ENCODE assay signal across 8 cellular contexts in the genomic region with DNA sequence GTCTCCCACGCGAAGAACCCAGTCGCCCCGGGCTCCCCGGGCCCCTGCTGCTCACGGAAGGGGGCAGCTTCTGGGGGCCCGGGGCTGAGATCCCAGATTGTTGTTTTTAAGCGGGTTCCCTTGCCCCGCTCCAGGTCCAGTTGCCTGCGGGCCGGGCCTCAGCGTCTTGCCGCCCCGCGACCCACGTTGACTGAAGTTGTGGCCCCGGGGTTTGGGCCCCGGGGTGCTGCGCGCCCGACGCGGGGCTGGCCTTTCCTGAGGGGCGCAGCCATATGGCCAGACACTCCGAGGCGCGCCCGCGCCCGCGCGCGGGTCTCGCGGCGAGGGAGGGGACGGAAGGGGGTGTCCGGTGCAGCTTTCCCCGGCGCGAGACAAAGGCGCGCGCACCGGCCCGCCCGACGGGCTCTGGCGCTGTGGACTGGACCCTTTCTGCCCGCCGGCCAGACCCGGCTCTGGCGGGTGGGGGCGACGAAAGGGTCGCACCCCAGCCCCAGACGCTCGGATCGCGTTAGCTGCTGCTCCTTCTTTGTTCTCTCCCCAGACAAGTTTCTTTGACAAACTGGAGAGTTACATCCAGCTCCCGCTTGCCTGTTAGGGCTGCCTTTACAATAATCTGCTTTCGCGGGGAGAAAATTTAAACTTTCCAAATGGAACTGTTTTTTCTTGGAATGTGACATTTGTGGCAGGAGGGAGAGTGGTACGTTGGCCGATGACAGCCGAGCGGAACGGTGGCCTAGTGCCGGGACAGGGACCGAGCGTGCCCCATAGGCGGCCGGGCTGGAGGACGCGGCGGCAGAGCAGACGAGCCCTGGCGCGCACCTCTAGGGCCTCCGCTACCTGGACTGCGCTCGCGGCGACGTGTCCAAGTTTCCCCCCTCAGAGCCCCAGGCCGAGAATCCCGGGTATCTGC. TPM values are rescaled to one million over a fixed set of nuclear protein-coding genes. Genes with fewer than 3 reads are reported as not detected.
DNase-seq lines count a peak whose midpoint lies in the region; FAIRE-seq and TF ChIP-seq lines count a peak whose summit lies in the region.

No MANE protein-coding gene starts in this region.

- H3K4me1 ChIP-seq in parathyroid adenoma = peaks cover 2% of the 10 kb centered on the region

- peak overlapping the region; percentile 75 for H2AFZ ChIP-seq in parathyroid adenoma

- no peaks in the 10 kb centered on the region for H3K36me3 ChIP-seq in parathyroid adenoma (ENCODE audit: control insufficient read depth, insufficient read depth, low read length)

- no peaks in the 10 kb centered on the region for H3K9me3 ChIP-seq in parathyroid adenoma (ENCODE audit: control insufficient read depth, low read length)

- H3K27me3 ChIP-seq in HL-60 (ENCODE audit: insufficient read depth, poor library complexity, severe bottlenecking) (peaks cover 55% of the 10 kb centered on the region), parathyroid adenoma (ENCODE audit: control insufficient read depth, insufficient read depth, low read length) (no peaks in the 10 kb centered on the region)

- peaks cover 13% of the 10 kb centered on the region for H3K79me2 ChIP-seq in parathyroid adenoma

- no peak for FAIRE-seq in GM12892 (lab: Jason Lieb, UNC)

- no peak overlapping the region for H3K27ac ChIP-seq in HL-60 (replicated peaks)
- peak overlapping the region; percentile 75 for H3K27ac ChIP-seq in parathyroid adenoma

- intact Hi-C loops in cardiac septum (cut with DNase I) = loop anchor here (10.0 kb wide), 2 partner anchors 144 to 296 kb away; partner anchors contain the start of gene SRSF8

- peak overlapping the region; percentile 68 for H3K4me3 ChIP-seq in HL-60 (replicated peaks; ENCODE audit: insufficient read depth, low read length)
- H3K4me3 ChIP-seq in parathyroid adenoma (ENCODE audit: low read depth, low read length) = peak overlapping the region; percentile 59

- TF ChIP-seq POLR2A in GM12892 (IDR thresholded peaks at IDR 0.05; ENCODE audit: low read depth, low read length) = no peak

- peak; percentile 12 for DNase-seq in activated CD4-positive, alpha-beta T cell treated with anti-CD3 and anti-CD28 coated beads for 48 hours
- DNase-seq in activated CD4-positive, alpha-beta T cell treated with anti-CD3 and anti-CD28 coated beads, Interleukin-2, amount 50 U/mL, for 48 hours = no peak
- no peak for DNase-seq in HL-60 (ENCODE audit: low read depth in 1 of 2, low spot score in 1 of 2)
- DNase-seq in activated gamma-delta T cell treated with Interleukin-2 at 50 U/mL for 16 hours = peak; percentile 4
- peak; percentile 78 for DNase-seq in cardiac septum (ENCODE audit: low spot score)
- DNase-seq in GM12892 (ENCODE audit: insufficient read length) = no peak
- no peak for DNase-seq in DMS153 treated with DMSO at 0.1 percent for 48 hours (lab: John Stamatoyannopoulos, UW; ENCODE audit: unreplicated experiment)

- peak overlapping the region; percentile 71 for H3K4me2 ChIP-seq in parathyroid adenoma (ENCODE audit: low read length)

- peak overlapping the region; percentile 29 for H3K9ac ChIP-seq in parathyroid adenoma

- no peak for TF ChIP-seq CTCF in HL-60 (IDR thresholded peaks at IDR 0.05; ENCODE audit: insufficient read depth, low read length)
- TF ChIP-seq CTCF in parathyroid adenoma (IDR thresholded peaks at IDR 0.05) = no peak

RNA-seq across cellular contexts. Expression of gene AMOTL1, which starts 0.7 kb away (rescaled TPM):
- 60.1 TPM for total RNA-seq in cardiac septum
- polyA plus RNA-seq in GM12892 (2012; ENCODE audit: missing spikeins) = 0.02 TPM

Comparison
In these comparisons a context has a peak if more than half of its experiments do, and no peak if none do; other contexts are left out.
1. DNase-seq: peak in activated CD4-positive, alpha-beta T cell treated with anti-CD3 and anti-CD28 coated beads for 48 hours (single experiment), activated gamma-delta T cell treated with Interleukin-2 at 50 U/mL for 16 hours (single experiment) and cardiac septum (single experiment); none in activated CD4-positive, alpha-beta T cell treated with anti-CD3 and anti-CD28 coated beads, Interleukin-2, amount 50 U/mL, for 48 hours (0 of 2), HL-60 (0 of 2), GM12892 (single experiment) and DMS153 treated with DMSO at 0.1 percent for 48 hours (single experiment).